In the genomic region with DNA sequence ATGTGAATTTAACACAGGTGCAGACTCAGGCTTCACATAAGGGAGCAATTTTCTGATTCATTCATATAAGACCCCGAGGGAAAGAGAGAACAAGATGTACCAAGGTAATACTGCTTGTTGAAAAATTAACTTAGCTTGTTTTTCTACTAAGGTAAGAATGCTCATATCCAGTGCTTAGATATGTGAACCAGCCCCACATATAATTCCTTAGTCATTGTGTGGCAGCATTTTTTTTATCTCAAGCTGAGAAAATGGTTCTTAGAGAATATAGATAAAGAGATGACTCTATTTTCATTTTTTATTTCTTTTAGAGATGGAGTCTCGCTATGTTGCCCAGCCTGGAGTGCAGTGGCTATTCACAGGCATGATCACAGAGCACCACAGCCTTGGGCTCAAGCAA, we compare ENCODE assay signal across 28 cellular contexts.
"Had no signal": no experiment of that assay in that cellular context is flagged by ENCODE, and none has a peak within 500 bp of the region (broad histone marks: within the 10 kb centered on the region; RNA-seq: fewer than 3 reads in every experiment).

No MANE protein-coding gene starts in this region.

- H3K27ac ChIP-seq: left ventricle myocardium inferior, pancreas, prostate gland, sigmoid colon, spleen, suprapubic skin, thoracic aorta, tibial artery, uterus had no signal

- H3K9me3 Mint-ChIP-seq: immature natural killer cell; natural killer cell treated with Interleukin-12 subunit alpha and Interleukin-12 subunit beta and Interleukin-15 and Interleukin-18, amount 100 ng/mL, for 72 hours; stimulated activated naive CD8-positive, alpha-beta T cell treated with anti-CD3 and anti-CD28 coated beads, Interleukin-15, Interleukin-2, amounts not matched to agents 100 ng/mL and 50 ng/mL, for 24 hours; type B pancreatic cell had no signal

- H3K4me3 Mint-ChIP-seq: immature natural killer cell; naive thymus-derived CD4-positive, alpha-beta T cell; natural killer cell treated with Interleukin-12 subunit alpha and Interleukin-12 subunit beta and Interleukin-15 and Interleukin-18, amount 100 ng/mL, for 72 hours; stimulated activated effector memory CD8-positive, alpha-beta T cell treated with anti-CD3 and anti-CD28 coated beads, Interleukin-12 subunit alpha, Interleukin-12 subunit beta, amount 100 ng/mL, for 72 hours; stimulated activated naive CD8-positive, alpha-beta T cell treated with anti-CD3 and anti-CD28 coated beads, Interleukin-15, Interleukin-2, amounts not matched to agents 100 ng/mL and 50 ng/mL, for 24 hours had no signal

- H3K9me3 ChIP-seq: left ventricle myocardium inferior, mucosa of descending colon, pancreas, prostate gland, sigmoid colon, spleen, suprapubic skin, thoracic aorta, tibial artery, uterus had no signal

- H3K27me3 Mint-ChIP-seq: type B pancreatic cell had no signal

- H3K4me1 ChIP-seq: left ventricle myocardium inferior, pancreas, prostate gland, suprapubic skin, uterus had no signal

- H3K27ac Mint-ChIP-seq: immature natural killer cell; naive thymus-derived CD4-positive, alpha-beta T cell; natural killer cell treated with Interleukin-12 subunit alpha and Interleukin-12 subunit beta and Interleukin-15 and Interleukin-18, amount 100 ng/mL, for 72 hours; stimulated activated effector memory CD8-positive, alpha-beta T cell treated with anti-CD3 and anti-CD28 coated beads, Interleukin-12 subunit alpha, Interleukin-12 subunit beta, amount 100 ng/mL, for 72 hours; stimulated activated naive CD8-positive, alpha-beta T cell treated with anti-CD3 and anti-CD28 coated beads, Interleukin-15, Interleukin-2, amounts not matched to agents 100 ng/mL and 50 ng/mL, for 24 hours; type B pancreatic cell had no signal

- ATAC-seq: left colon; mucosa of descending colon; naive thymus-derived CD4-positive, alpha-beta T cell; natural killer cell treated with Interleukin-12 subunit alpha and Interleukin-12 subunit beta and Interleukin-15 and Interleukin-18, amount 100 ng/mL, for 72 hours; pancreas; right cardiac atrium; stimulated activated effector memory CD8-positive, alpha-beta T cell treated with anti-CD3 and anti-CD28 coated beads, Interleukin-12 subunit alpha, Interleukin-12 subunit beta, amount 100 ng/mL, for 72 hours had no signal

- H3K4me3 ChIP-seq: left ventricle myocardium inferior, lung, mucosa of descending colon, pancreas, prostate gland, sigmoid colon, spleen, suprapubic skin, thoracic aorta, tibial artery, uterus had no signal

- DNase-seq: hypothalamus; immature natural killer cell; kidney; left colon; left ventricle myocardium inferior; mesendoderm; midbrain; mucosa of descending colon; naive thymus-derived CD4-positive, alpha-beta T cell; pancreas; posterior cingulate gyrus; retina; right cardiac atrium; sigmoid colon; small intestine; spleen; stimulated activated CD4-positive, alpha-beta T cell treated with anti-CD3 and anti-CD28 coated beads, Interleukin-4, amount 100 ng/mL, for 24 hours; stimulated activated naive CD4-positive, alpha-beta T cell; tibial artery; uterus had no signal

- H3K27me3 ChIP-seq: pancreas, sigmoid colon, spleen, suprapubic skin, tibial artery, uterus had no signal

- H3K36me3 ChIP-seq: left ventricle myocardium inferior, pancreas, prostate gland, sigmoid colon, spleen, suprapubic skin, thoracic aorta, tibial artery, uterus had no signal

- H3K4me1 Mint-ChIP-seq: stimulated activated effector memory CD8-positive, alpha-beta T cell treated with anti-CD3 and anti-CD28 coated beads, Interleukin-12 subunit alpha, Interleukin-12 subunit beta, amount 100 ng/mL, for 72 hours had no signal

- H3K36me3 Mint-ChIP-seq: immature natural killer cell; naive thymus-derived CD4-positive, alpha-beta T cell; stimulated activated effector memory CD8-positive, alpha-beta T cell treated with anti-CD3 and anti-CD28 coated beads, Interleukin-12 subunit alpha, Interleukin-12 subunit beta, amount 100 ng/mL, for 72 hours; type B pancreatic cell had no signal
